Comparison of ENCODE assay signal across 1 cellular context in the genomic region with DNA sequence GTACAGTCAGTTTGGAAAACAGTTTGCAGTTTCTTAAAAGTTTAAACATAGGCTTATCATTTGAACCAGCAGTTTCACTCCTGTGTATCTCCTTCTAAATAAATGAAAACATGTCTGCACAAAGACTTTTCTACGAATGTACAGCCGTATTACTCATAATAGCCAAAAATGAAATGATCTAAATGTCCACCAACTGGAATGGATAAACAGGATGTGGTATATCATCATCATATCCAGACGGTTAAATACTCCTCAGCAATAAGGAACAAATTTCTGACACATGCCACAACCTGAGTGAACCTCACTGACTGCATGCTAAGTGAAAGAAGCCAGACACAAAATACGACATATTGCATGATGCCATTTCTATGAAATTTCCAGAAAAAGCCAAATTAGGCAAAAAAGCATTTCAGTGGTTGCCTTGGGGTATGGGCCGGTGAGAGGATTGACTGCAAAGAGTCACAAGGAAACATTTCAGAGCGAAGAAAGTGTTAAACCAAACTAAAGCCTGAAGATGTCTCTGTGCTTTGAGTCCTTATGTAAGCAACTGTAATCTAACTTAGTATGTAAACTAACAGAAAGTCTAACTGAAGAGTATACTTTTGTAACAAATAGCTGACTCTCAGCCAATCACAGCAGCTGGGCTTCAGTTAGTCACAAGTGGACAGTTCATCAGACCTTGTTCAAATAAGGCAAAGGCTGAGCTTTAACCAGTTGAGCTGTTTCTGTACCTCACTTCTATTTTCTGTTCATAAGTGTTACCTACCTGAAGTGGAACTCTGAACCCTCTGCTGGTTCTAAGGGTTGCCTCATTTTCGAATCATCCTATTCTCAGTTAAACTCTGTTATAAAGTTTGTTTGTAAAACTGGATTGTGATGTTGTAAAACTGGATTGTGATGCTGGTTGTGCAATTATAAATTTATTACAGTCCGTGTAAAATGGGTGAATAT.
A peak's percentile ranks its signal among the peaks of the same experiment; 100 is the strongest.
TF ChIP-seq lines count a peak whose summit lies in the region.

No MANE protein-coding gene starts in this region.

TF ChIP-seq in HEK293, 187 proteins besides CTCF, POLR2A, EP300 and RAD21 (continued from another document):
- no peak for TF ChIP-seq ZNF529 (tag by site-specific recombination; IDR thresholded peaks at IDR 0.05; ENCODE audit: insufficient replicate concordance)
- no peak for TF ChIP-seq ZNF677 (tag by site-specific recombination; IDR thresholded peaks at IDR 0.05)
- TF ChIP-seq ZNF324 (tag by site-specific recombination; IDR thresholded peaks at IDR 0.05) = no peak
- TF ChIP-seq, protein P1, sequence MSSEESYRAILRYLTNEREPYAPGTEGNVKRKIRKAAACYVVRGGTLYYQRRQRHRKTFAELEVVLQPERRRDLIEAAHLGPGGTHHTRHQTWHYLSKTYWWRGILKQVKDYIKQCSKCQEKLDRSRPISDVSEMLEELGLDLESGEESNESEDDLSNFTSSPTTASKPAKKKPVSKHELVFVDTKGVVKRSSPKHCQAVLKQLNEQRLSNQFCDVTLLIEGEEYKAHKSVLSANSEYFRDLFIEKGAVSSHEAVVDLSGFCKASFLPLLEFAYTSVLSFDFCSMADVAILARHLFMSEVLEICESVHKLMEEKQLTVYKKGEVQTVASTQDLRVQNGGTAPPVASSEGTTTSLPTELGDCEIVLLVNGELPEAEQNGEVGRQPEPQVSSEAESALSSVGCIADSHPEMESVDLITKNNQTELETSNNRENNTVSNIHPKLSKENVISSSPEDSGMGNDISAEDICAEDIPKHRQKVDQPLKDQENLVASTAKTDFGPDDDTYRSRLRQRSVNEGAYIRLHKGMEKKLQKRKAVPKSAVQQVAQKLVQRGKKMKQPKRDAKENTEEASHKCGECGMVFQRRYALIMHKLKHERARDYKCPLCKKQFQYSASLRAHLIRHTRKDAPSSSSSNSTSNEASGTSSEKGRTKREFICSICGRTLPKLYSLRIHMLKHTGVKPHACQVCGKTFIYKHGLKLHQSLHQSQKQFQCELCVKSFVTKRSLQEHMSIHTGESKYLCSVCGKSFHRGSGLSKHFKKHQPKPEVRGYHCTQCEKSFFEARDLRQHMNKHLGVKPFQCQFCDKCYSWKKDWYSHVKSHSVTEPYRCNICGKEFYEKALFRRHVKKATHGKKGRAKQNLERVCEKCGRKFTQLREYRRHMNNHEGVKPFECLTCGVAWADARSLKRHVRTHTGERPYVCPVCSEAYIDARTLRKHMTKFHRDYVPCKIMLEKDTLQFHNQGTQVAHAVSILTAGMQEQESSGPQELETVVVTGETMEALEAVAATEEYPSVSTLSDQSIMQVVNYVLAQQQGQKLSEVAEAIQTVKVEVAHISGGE (tag by site-specific recombination; conservative IDR thresholded peaks at IDR 0.05; ENCODE audit: low read depth) = no peak
- TF ChIP-seq ZBTB48 (tag by site-specific recombination; IDR thresholded peaks at IDR 0.05) = no peak
- TF ChIP-seq ZNF623 (tag by site-specific recombination; IDR thresholded peaks at IDR 0.05) = no peak
- no peak for TF ChIP-seq ZNF48 (tag by site-specific recombination; IDR thresholded peaks at IDR 0.05)
- no peak for TF ChIP-seq KLF1 (tag by site-specific recombination; IDR thresholded peaks at IDR 0.05)
- TF ChIP-seq KLF7 (tag by site-specific recombination; IDR thresholded peaks at IDR 0.05; ENCODE audit: borderline replicate concordance) = no peak
- TF ChIP-seq, protein P2, sequence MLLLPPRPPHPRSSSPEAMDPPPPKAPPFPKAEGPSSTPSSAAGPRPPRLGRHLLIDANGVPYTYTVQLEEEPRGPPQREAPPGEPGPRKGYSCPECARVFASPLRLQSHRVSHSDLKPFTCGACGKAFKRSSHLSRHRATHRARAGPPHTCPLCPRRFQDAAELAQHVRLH (tag by site-specific recombination; IDR thresholded peaks at IDR 0.05) = no peak
- TF ChIP-seq TRIM28 (IDR thresholded peaks at IDR 0.05; ENCODE audit: borderline replicate concordance, low read length) = 0 out of 2 replicates have a peak, but pooled peaks have one; percentile 12
- TF ChIP-seq ZNF19 (tag by site-specific recombination; IDR thresholded peaks at IDR 0.05; ENCODE audit: low read depth) = no peak
- TF ChIP-seq ZNF626 (tag by site-specific recombination; IDR thresholded peaks at IDR 0.05) = no peak
- TF ChIP-seq BCL11B (tag by site-specific recombination; IDR thresholded peaks at IDR 0.05; ENCODE audit: low read depth) = no peak
- no peak for TF ChIP-seq ZNF211 (tag by site-specific recombination; IDR thresholded peaks at IDR 0.05; ENCODE audit: low read depth)
- no peak for TF ChIP-seq MZF1 (tag by site-specific recombination; IDR thresholded peaks at IDR 0.05; ENCODE audit: borderline replicate concordance)
- no peak for TF ChIP-seq ZNF558 (tag by site-specific recombination; IDR thresholded peaks at IDR 0.05)
- TF ChIP-seq ZSCAN30 (tag by site-specific recombination; IDR thresholded peaks at IDR 0.05) = no peak
- TF ChIP-seq, protein P3, sequence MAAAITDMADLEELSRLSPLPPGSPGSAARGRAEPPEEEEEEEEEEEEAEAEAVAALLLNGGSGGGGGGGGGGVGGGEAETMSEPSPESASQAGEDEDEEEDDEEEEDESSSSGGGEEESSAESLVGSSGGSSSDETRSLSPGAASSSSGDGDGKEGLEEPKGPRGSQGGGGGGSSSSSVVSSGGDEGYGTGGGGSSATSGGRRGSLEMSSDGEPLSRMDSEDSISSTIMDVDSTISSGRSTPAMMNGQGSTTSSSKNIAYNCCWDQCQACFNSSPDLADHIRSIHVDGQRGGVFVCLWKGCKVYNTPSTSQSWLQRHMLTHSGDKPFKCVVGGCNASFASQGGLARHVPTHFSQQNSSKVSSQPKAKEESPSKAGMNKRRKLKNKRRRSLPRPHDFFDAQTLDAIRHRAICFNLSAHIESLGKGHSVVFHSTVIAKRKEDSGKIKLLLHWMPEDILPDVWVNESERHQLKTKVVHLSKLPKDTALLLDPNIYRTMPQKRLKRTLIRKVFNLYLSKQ (tag by site-specific recombination; IDR thresholded peaks at IDR 0.05; ENCODE audit: borderline replicate concordance) = no peak
- TF ChIP-seq ZSCAN23 (tag by site-specific recombination; IDR thresholded peaks at IDR 0.05) = no peak
- TF ChIP-seq ZNF239 (tag by site-specific recombination; IDR thresholded peaks at IDR 0.05) = no peak
- TF ChIP-seq ZEB2 (tag by site-specific recombination; IDR thresholded peaks at IDR 0.05) = 0 out of 2 replicates have a peak, but pooled peaks have one; percentile 17
- no peak for TF ChIP-seq ZNF654 (tag by site-specific recombination; IDR thresholded peaks at IDR 0.05; ENCODE audit: low read depth)
- no peak for TF ChIP-seq ZFP69B (tag by site-specific recombination; IDR thresholded peaks at IDR 0.05)
- no peak for TF ChIP-seq HOXD13 (CRISPR knock-in tag; IDR thresholded peaks at IDR 0.05; ENCODE audit: borderline replicate concordance)
- no peak for TF ChIP-seq ZNF174 (tag by site-specific recombination; IDR thresholded peaks at IDR 0.05)
- TF ChIP-seq ZNF549 (tag by site-specific recombination; IDR thresholded peaks at IDR 0.05) = no peak
- no peak for TF ChIP-seq ZNF514 (tag by site-specific recombination; IDR thresholded peaks at IDR 0.05)
- TF ChIP-seq IKZF3 (tag by site-specific recombination; IDR thresholded peaks at IDR 0.05) = no peak
- TF ChIP-seq, protein P4, sequence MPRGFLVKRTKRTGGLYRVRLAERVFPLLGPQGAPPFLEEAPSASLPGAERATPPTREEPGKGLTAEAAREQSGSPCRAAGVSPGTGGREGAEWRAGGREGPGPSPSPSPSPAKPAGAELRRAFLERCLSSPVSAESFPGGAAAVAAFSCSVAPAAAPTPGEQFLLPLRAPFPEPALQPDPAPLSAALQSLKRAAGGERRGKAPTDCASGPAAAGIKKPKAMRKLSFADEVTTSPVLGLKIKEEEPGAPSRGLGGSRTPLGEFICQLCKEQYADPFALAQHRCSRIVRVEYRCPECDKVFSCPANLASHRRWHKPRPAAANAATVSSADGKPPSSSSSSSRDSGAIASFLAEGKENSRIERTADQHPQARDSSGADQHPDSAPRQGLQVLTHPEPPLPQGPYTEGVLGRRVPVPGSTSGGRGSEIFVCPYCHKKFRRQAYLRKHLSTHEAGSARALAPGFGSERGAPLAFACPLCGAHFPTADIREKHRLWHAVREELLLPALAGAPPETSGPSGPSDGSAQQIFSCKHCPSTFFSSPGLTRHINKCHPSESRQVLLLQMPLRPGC (tag by site-specific recombination; IDR thresholded peaks at IDR 0.05) = no peak
- no peak for TF ChIP-seq ZNF214 (tag by site-specific recombination; IDR thresholded peaks at IDR 0.05; ENCODE audit: borderline replicate concordance)
- 0 out of 2 replicates have a peak, but pooled peaks have one; percentile 48 for TF ChIP-seq ZNF664 (tag by site-specific recombination; IDR thresholded peaks at IDR 0.05)
- TF ChIP-seq ZNF843 (tag by site-specific recombination; IDR thresholded peaks at IDR 0.05) = no peak
- TF ChIP-seq ZNF366 (tag by site-specific recombination; conservative IDR thresholded peaks at IDR 0.05) = no peak
- TF ChIP-seq, protein P5, sequence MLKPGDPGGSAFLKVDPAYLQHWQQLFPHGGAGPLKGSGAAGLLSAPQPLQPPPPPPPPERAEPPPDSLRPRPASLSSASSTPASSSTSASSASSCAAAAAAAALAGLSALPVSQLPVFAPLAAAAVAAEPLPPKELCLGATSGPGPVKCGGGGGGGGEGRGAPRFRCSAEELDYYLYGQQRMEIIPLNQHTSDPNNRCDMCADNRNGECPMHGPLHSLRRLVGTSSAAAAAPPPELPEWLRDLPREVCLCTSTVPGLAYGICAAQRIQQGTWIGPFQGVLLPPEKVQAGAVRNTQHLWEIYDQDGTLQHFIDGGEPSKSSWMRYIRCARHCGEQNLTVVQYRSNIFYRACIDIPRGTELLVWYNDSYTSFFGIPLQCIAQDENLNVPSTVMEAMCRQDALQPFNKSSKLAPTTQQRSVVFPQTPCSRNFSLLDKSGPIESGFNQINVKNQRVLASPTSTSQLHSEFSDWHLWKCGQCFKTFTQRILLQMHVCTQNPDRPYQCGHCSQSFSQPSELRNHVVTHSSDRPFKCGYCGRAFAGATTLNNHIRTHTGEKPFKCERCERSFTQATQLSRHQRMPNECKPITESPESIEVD (tag by site-specific recombination; IDR thresholded peaks at IDR 0.05) = peak; percentile 67
